ENCODE assay signal across 11 cellular contexts in genomic region chr2:127637236-127637630, GRCh38. TPM values are rescaled to one million over a fixed set of nuclear protein-coding genes. Genes with fewer than 3 reads are reported as not detected.
A peak's percentile ranks its signal among the peaks of the same experiment; 100 is the strongest.
DNase-seq lines count a peak whose midpoint lies in the region; ATAC-seq and TF ChIP-seq lines count a peak whose summit lies in the region.
"Had no signal": no experiment of that assay in that cellular context is flagged by ENCODE, and none has a peak within 500 bp of the region (broad histone marks: within the 10 kb centered on the region; RNA-seq: fewer than 3 reads in every experiment).

No MANE protein-coding gene starts in this region.

- no peaks in the 10 kb centered on the region for H3K9me3 Mint-ChIP-seq in endodermal cell
- H3K9me3 Mint-ChIP-seq in naive thymus-derived CD4-positive, alpha-beta T cell = no peaks in the 10 kb centered on the region
- H3K9me3 Mint-ChIP-seq: activated CD4-positive, alpha-beta memory T cell treated with anti-CD3 and anti-CD28 coated beads for 36 hours; activated naive CD4-positive, alpha-beta T cell treated with anti-CD3 and anti-CD28 coated beads, Interleukin-2, amount 50 U/mL, for 72 hours had no signal

- H3K36me3 ChIP-seq in endodermal cell (ENCODE audit: control insufficient read depth, insufficient read depth, low read length) (no peaks in the 10 kb centered on the region), uterus (no peaks in the 10 kb centered on the region)
- peaks cover 0 to 7% (median 0%) of the 10 kb centered on the region in 3 experiments for H3K36me3 ChIP-seq in naive thymus-derived CD4-positive, alpha-beta T cell (ENCODE audit: control insufficient read depth in 2 of 3, insufficient read depth in 3 of 3, low read length in 3 of 3)

- no peaks in the 10 kb centered on the region for H3K36me3 Mint-ChIP-seq in endodermal cell (ENCODE audit: low read depth)
- peaks cover 0 to 2% (median 0%) of the 10 kb centered on the region in 5 donors for H3K36me3 Mint-ChIP-seq in naive thymus-derived CD4-positive, alpha-beta T cell
- H3K36me3 Mint-ChIP-seq: activated CD4-positive, alpha-beta memory T cell treated with anti-CD3 and anti-CD28 coated beads for 36 hours; activated naive CD4-positive, alpha-beta T cell treated with anti-CD3 and anti-CD28 coated beads, Interleukin-2, amount 50 U/mL, for 72 hours had no signal

- H3K9me3 ChIP-seq in endodermal cell (ENCODE audit: control insufficient read depth, low read length) (no peaks in the 10 kb centered on the region), uterus (no peaks in the 10 kb centered on the region)
- H3K9me3 ChIP-seq in naive thymus-derived CD4-positive, alpha-beta T cell (ENCODE audit: control insufficient read depth in 2 of 3, low read length in 3 of 3) = no peaks in the 10 kb centered on the region

- peaks cover 5% of the 10 kb centered on the region for H3K4me1 Mint-ChIP-seq in endodermal cell
- peaks cover 10 to 88% (median 64%) of the 10 kb centered on the region in 7 donors for H3K4me1 Mint-ChIP-seq in naive thymus-derived CD4-positive, alpha-beta T cell

- 80% methylated on average over 11 of the region's 13 CpGs; no CpG with 5 or more reads in 1 of the 2 experiments for WGBS in endodermal cell (ENCODE audit: insufficient coverage in 1 of 2, insufficient read length in 1 of 2), 2 experiments

- CTCF ChIA-PET in naive thymus-derived CD4-positive, alpha-beta T cell (lab: Charles Lee) = interaction anchor here (1.9 kb wide), 1 partner anchor 46 kb away, joined by 6 read pairs; no protein-coding TSS in a partner anchor

- ATAC-seq in Right ventricle myocardium superior (ENCODE audit: poor library complexity) = peak; percentile 1
- ATAC-seq in Right ventricle myocardium inferior = no peak
- ATAC-seq in naive thymus-derived CD4-positive, alpha-beta T cell = no peak

- H3K4me1 ChIP-seq in endodermal cell (ENCODE audit: control insufficient read depth, insufficient read depth, low read length) (peaks cover 7% of the 10 kb centered on the region), uterus (peaks cover 6 to 10% of the 10 kb centered on the region in 2 donors)
- peaks cover 3 to 99% of the 10 kb centered on the region in 2 donors for H3K4me1 ChIP-seq in naive thymus-derived CD4-positive, alpha-beta T cell (ENCODE audit: control insufficient read depth in 2 of 2, insufficient read depth in 2 of 2, low read length in 2 of 2)

- H3K27ac ChIP-seq in endodermal cell (ENCODE audit: low read depth, low read length) (peak overlapping the region; percentile 44), uterus (peak overlapping the region; percentile 88 to 92)
- H3K27ac ChIP-seq in naive thymus-derived CD4-positive, alpha-beta T cell (ENCODE audit: low read depth, low read length) = peak overlapping the region; percentile 78

- POLR2A ChIA-PET in naive thymus-derived CD4-positive, alpha-beta T cell (lab: Charles Lee) = interaction anchor here (1.1 to 1.4 kb wide), 2 partner anchors 10 to 65 kb away, joined by 4 to 5 read pairs; partner anchors contain the start of gene SFT2D3

- intact Hi-C loops in Right ventricle myocardium superior (cut with DNase I) = loop anchor here (5.0 kb wide), 1 partner anchor 40 kb away; the partner anchor contains the start of gene LIMS2
- intact Hi-C loops in Right ventricle myocardium inferior (cut with DNase I) = loop anchor here (5.0 kb wide), 1 partner anchor 35 kb away; no protein-coding TSS in a partner anchor
- intact Hi-C loops in naive thymus-derived CD4-positive, alpha-beta T cell (cut with micrococcal nuclease) = no loop called here
- intact Hi-C loops in uterus (cut with DNase I; ENCODE audit: low total_unique reads) = no loop called here

- no peaks in the 10 kb centered on the region for H3K27me3 ChIP-seq in endodermal cell (ENCODE audit: control insufficient read depth, insufficient read depth, low read length, poor library complexity, severe bottlenecking)
- no peaks in the 10 kb centered on the region for H3K27me3 ChIP-seq in naive thymus-derived CD4-positive, alpha-beta T cell (ENCODE audit: control insufficient read depth in 2 of 2, insufficient read depth in 2 of 2, low read length in 2 of 2)
- no peaks in the 10 kb centered on the region for H3K27me3 ChIP-seq in uterus

- no peak for TF ChIP-seq POLR2A in uterus (IDR thresholded peaks at IDR 0.05)

- TF ChIP-seq CTCF in endodermal cell (conservative IDR thresholded peaks at IDR 0.05) = no peak
- no peak for TF ChIP-seq CTCF in uterus (IDR thresholded peaks at IDR 0.05)

- no peak overlapping the region for H3K4me3 Mint-ChIP-seq in endodermal cell
- peak overlapping the region in 7 of 10 donors; percentile 16 to 85 (median 41) for H3K4me3 Mint-ChIP-seq in naive thymus-derived CD4-positive, alpha-beta T cell
- H3K4me3 Mint-ChIP-seq: activated CD4-positive, alpha-beta memory T cell treated with anti-CD3 and anti-CD28 coated beads for 36 hours had no signal

- H3K27me3 Mint-ChIP-seq in endodermal cell (ENCODE audit: insufficient read depth) = no peaks in the 10 kb centered on the region
- no peaks in the 10 kb centered on the region for H3K27me3 Mint-ChIP-seq in naive thymus-derived CD4-positive, alpha-beta T cell
- H3K27me3 Mint-ChIP-seq: activated CD4-positive, alpha-beta memory T cell treated with anti-CD3 and anti-CD28 coated beads for 36 hours had no signal

- no peak overlapping the region for H3K4me3 ChIP-seq in endodermal cell (ENCODE audit: low read length)
- H3K4me3 ChIP-seq in naive thymus-derived CD4-positive, alpha-beta T cell (ENCODE audit: low read length) = no peak overlapping the region
- H3K4me3 ChIP-seq in uterus = no peak overlapping the region

- no peak overlapping the region for H3K27ac Mint-ChIP-seq in endodermal cell
- peak overlapping the region in 7 of 9 donors; percentile 76 to 96 (median 93) for H3K27ac Mint-ChIP-seq in naive thymus-derived CD4-positive, alpha-beta T cell

- DNase-seq in Right ventricle myocardium superior (no peak), Right ventricle myocardium inferior (ENCODE audit: missing footprints) (no peak), endodermal cell (peak; percentile 67), uterus (no peak), RPMI8226 (no peak), ecto neural progenitor cell (ENCODE audit: low spot score) (no peak)
- no peak for DNase-seq in naive thymus-derived CD4-positive, alpha-beta T cell
- no peak for DNase-seq in activated CD4-positive, CD25-positive, alpha-beta regulatory T cell (lab: John Stamatoyannopoulos, UW)
- DNase-seq: Karpas-422 had no signal

- no peak overlapping the region for H3K9ac ChIP-seq in endodermal cell (ENCODE audit: extremely low read depth, low read length, poor library complexity, severe bottlenecking)

RNA-seq across cellular contexts. Expression of gene GPR17, which starts 8.7 kb away (rescaled TPM):
- total RNA-seq in Right ventricle myocardium superior = not detected
- total RNA-seq in Right ventricle myocardium inferior = 0.16 TPM
- under 1 TPM in 1 of 2 donors, not detected in 1; 0.24 TPM for total RNA-seq in endodermal cell
- 5.0 TPM for polyA plus RNA-seq in endodermal cell (2013, experiment 1 of 2)
- polyA plus RNA-seq in endodermal cell (2013, experiment 2 of 2) = 4.8 TPM
- total RNA-seq in naive thymus-derived CD4-positive, alpha-beta T cell = not detected
- polyA plus RNA-seq in naive thymus-derived CD4-positive, alpha-beta T cell = not detected
- under 1 TPM in 1 of 4 donors, not detected in 3; 0.41 TPM for total RNA-seq in uterus
- total RNA-seq: activated CD4-positive, alpha-beta memory T cell treated with anti-CD3 and anti-CD28 coated beads for 36 hours; activated naive CD4-positive, alpha-beta T cell treated with anti-CD3 and anti-CD28 coated beads, Interleukin-2, amount 50 U/mL, for 72 hours had no signal

RNA-seq across cellular contexts. Expression of gene LIMS2, which starts 38.1 kb away (rescaled TPM):
- 237 TPM for total RNA-seq in Right ventricle myocardium superior
- total RNA-seq in Right ventricle myocardium inferior = 260 TPM
- total RNA-seq in endodermal cell = 1 to 10 TPM; 3.9 to 9.8 TPM
- polyA plus RNA-seq in endodermal cell (2013, experiment 1 of 2) = 4.8 TPM
- 4.8 TPM for polyA plus RNA-seq in endodermal cell (2013, experiment 2 of 2)
- 10 to 100 TPM in 2 of 5 experiments, 1 to 10 TPM in 3; 5.3 to 13.7 (median 10.0) TPM for total RNA-seq in naive thymus-derived CD4-positive, alpha-beta T cell
- polyA plus RNA-seq in naive thymus-derived CD4-positive, alpha-beta T cell = 10 to 100 TPM; 17.0 to 27.0 TPM
- 100 to 1,000 TPM in 1 of 4 donors, 10 to 100 TPM in 3; 15.8 to 298 (median 66.2) TPM for total RNA-seq in uterus

Comparison
In these comparisons a context has a peak if more than half of its experiments do, and no peak if none do; other contexts are left out.
1. intact Hi-C loops: an anchor here in Right ventricle myocardium superior (5.0 kb wide) and Right ventricle myocardium inferior (5.0 kb wide); none called in naive thymus-derived CD4-positive, alpha-beta T cell and uterus.